11 cellular contexts compared by ENCODE assay signal in genomic region chr4:168942985-168943384, GRCh38.
DNase-seq lines count a peak whose midpoint lies in the region; TF ChIP-seq lines count a peak whose summit lies in the region.
"Had no signal": no experiment of that assay in that cellular context is flagged by ENCODE, and none has a peak within 500 bp of the region (broad histone marks: within the 10 kb centered on the region; RNA-seq: fewer than 3 reads in every experiment).

No MANE protein-coding gene starts in this region.

- in situ Hi-C loops in GM13976 (cut with MboI; ENCODE audit: low sequenced_read_pairs, unreplicated experiment) (no loop called here), G401 (cut with HindIII; ENCODE audit: low sequenced_read_pairs) (no loop called here)

- TF ChIP-seq CTCF in AG09319 (IDR thresholded peaks at IDR 0.05; ENCODE audit: low read depth, low read length) (peak; percentile 28), GM13976 (IDR thresholded peaks at IDR 0.05; ENCODE audit: borderline replicate concordance, control extremely low read depth, extremely low read depth, insufficient read depth, missing control alignments) (peak; percentile 7)

- DNase-seq in AG09319 (ENCODE audit: extremely low read depth, low read depth) (no peak), GM13976 (ENCODE audit: low spot score) (no peak), RKO (ENCODE audit: low spot score) (peak; percentile 17), iPS DF 4.7 (ENCODE audit: extremely low read depth, low spot score) (peak; percentile 36), G401 (ENCODE audit: low spot score) (no peak), NCI-H128 (lab: John Stamatoyannopoulos, UW; ENCODE audit: unreplicated experiment) (no peak), NCI-H2227 treated with DMSO at 0.1 percent for 48 hours (lab: John Stamatoyannopoulos, UW) (no peak)
- no peak for DNase-seq in activated CD8-positive, alpha-beta memory T cell treated with anti-CD3 and anti-CD28 coated beads, Interleukin-2, amount 50 U/mL, for 48 hours
- DNase-seq: HCEC 1CT; NCI-H1048; stimulated activated CD4-positive, alpha-beta T cell treated with anti-CD3 and anti-CD28 coated beads, Interleukin-2, amount 100 ng/mL, for 48 hours had no signal

Comparison
In these comparisons a context has a peak if more than half of its experiments do, and no peak if none do; other contexts are left out.
1. DNase-seq: peak in RKO (single experiment) and iPS DF 4.7 (single experiment); none in AG09319 (single experiment), GM13976 (single experiment), G401 (single experiment), NCI-H128 (single experiment), activated CD8-positive, alpha-beta memory T cell treated with anti-CD3 and anti-CD28 coated beads, Interleukin-2, amount 50 U/mL, for 48 hours (single experiment) and NCI-H2227 treated with DMSO at 0.1 percent for 48 hours (single experiment).